8 cellular contexts compared by ENCODE assay signal in genomic region chr14:91892918-91893527, GRCh38. TPM values are rescaled to one million over a fixed set of nuclear protein-coding genes. Genes with fewer than 3 reads are reported as not detected.
A peak's percentile ranks its signal among the peaks of the same experiment; 100 is the strongest.
DNase-seq lines count a peak whose midpoint lies in the region; ATAC-seq and TF ChIP-seq lines count a peak whose summit lies in the region.

No MANE protein-coding gene starts in this region.

- peak; percentile 47 for ATAC-seq in stimulated activated naive CD8-positive, alpha-beta T cell treated with anti-CD3 and anti-CD28 coated beads, Interleukin-15, amount 100 ng/mL, for 72 hours
- no peak for ATAC-seq in GM18519 (IDR thresholded peaks at IDR 0.05; ENCODE audit: low FRiP score, unreplicated experiment)
- ATAC-seq in GM21717 (IDR thresholded peaks at IDR 0.05; ENCODE audit: unreplicated experiment): no peak

- no peak overlapping the region for H3K4me3 ChIP-seq in AG04450 (ENCODE audit: low read depth, low read length)
- H3K4me3 ChIP-seq in SJCRH30: no peak overlapping the region
- no peak overlapping the region for H3K4me3 ChIP-seq in fibroblast of lung (replicated peaks in 1 of 4; ENCODE audit: control extremely low read depth in 1 of 4, insufficient read depth in 1 of 4, low read depth in 3 of 4, low read length in 4 of 4)

- H3K4me1 Mint-ChIP-seq in stimulated activated naive CD8-positive, alpha-beta T cell treated with anti-CD3 and anti-CD28 coated beads, Interleukin-15, amount 100 ng/mL, for 72 hours: peaks cover 56% of the 10 kb centered on the region

- DNase-seq in AG04450 (ENCODE audit: low read depth, low spot score) (no peak), SJCRH30 (peak in 1 of 2 experiments; percentile 42), fibroblast of lung (ENCODE audit: low read depth in 2 of 2) (no peak)
- DNase-seq in stimulated activated naive CD8-positive, alpha-beta T cell treated with anti-CD3 and anti-CD28 coated beads, Interleukin-15, amount 100 ng/mL, for 72 hours: peak in 1 of 2 donors; percentile 19
- no peak for DNase-seq in stimulated activated CD4-positive, alpha-beta T cell treated with anti-CD3 and anti-CD28 coated beads, Interleukin-12 subunit alpha, Interleukin-12 subunit beta, amount 100 ng/mL, for 4 hours

- H3K27ac ChIP-seq in AG04450 (ENCODE audit: low read depth, low read length) (no peak overlapping the region), SJCRH30 (peak overlapping the region; percentile 71), fibroblast of lung (ENCODE audit: insufficient read depth, low read length) (no peak overlapping the region)

- no peaks in the 10 kb centered on the region for H3K27me3 Mint-ChIP-seq in stimulated activated naive CD8-positive, alpha-beta T cell treated with anti-CD3 and anti-CD28 coated beads, Interleukin-15, amount 100 ng/mL, for 72 hours

- H3K36me3 ChIP-seq in SJCRH30 (no peaks in the 10 kb centered on the region), fibroblast of lung (ENCODE audit: control insufficient read depth, insufficient read depth, low read length) (peaks cover 2% of the 10 kb centered on the region)

- peak overlapping the region; percentile 40 to 78 for H3K27ac Mint-ChIP-seq in stimulated activated naive CD8-positive, alpha-beta T cell treated with anti-CD3 and anti-CD28 coated beads, Interleukin-15, amount 100 ng/mL, for 72 hours

- no peak overlapping the region for H3K9ac ChIP-seq in fibroblast of lung (ENCODE audit: insufficient read depth, low read length)

- CTCF ChIA-PET in AG04450 (lab: Charles Lee): interaction anchor here (0.6 to 1.9 kb wide), 5 partner anchors 8 to 104 kb away, joined by 3 to 7 read pairs (median 3); no protein-coding TSS in a partner anchor

- peak; percentile 50 for TF ChIP-seq CTCF in AG04450 (IDR thresholded peaks at IDR 0.05; ENCODE audit: low read depth, low read length)
- TF ChIP-seq CTCF in GM12872 (IDR thresholded peaks at IDR 0.05; ENCODE audit: insufficient read depth, low read depth, low read length): peak; percentile 76
- TF ChIP-seq CTCF in fibroblast of lung (conservative IDR thresholded peaks at IDR 0.05 in 1 of 2, IDR thresholded peaks at IDR 0.05 in 1 of 2; ENCODE audit: low read depth in 1 of 2, low read length in 2 of 2): peak; percentile 18 to 57

- H3K27me3 ChIP-seq in AG04450 (ENCODE audit: control insufficient read depth, insufficient read depth, low read length): no peaks in the 10 kb centered on the region
- H3K27me3 ChIP-seq in SJCRH30: no peaks in the 10 kb centered on the region
- H3K27me3 ChIP-seq in fibroblast of lung (ENCODE audit: control insufficient read depth, insufficient read depth, low read length): no peaks in the 10 kb centered on the region

- no peaks in the 10 kb centered on the region for H3K9me3 Mint-ChIP-seq in stimulated activated naive CD8-positive, alpha-beta T cell treated with anti-CD3 and anti-CD28 coated beads, Interleukin-15, amount 100 ng/mL, for 72 hours

- H3K79me2 ChIP-seq in fibroblast of lung (ENCODE audit: control insufficient read depth, insufficient read depth, low read length): no peaks in the 10 kb centered on the region

- H3K4me2 ChIP-seq in fibroblast of lung (ENCODE audit: extremely low read depth, insufficient read depth, low read length): no peak overlapping the region

- H3K9me3 ChIP-seq in AG04450 (ENCODE audit: control insufficient read depth, insufficient read depth, low read length) (no peaks in the 10 kb centered on the region), SJCRH30 (replicated peaks) (no peaks in the 10 kb centered on the region), fibroblast of lung (ENCODE audit: control insufficient read depth, insufficient read depth, low read depth, low read length) (no peaks in the 10 kb centered on the region)

- peaks cover 52% of the 10 kb centered on the region for H3K4me1 ChIP-seq in SJCRH30
- no peaks in the 10 kb centered on the region for H3K4me1 ChIP-seq in fibroblast of lung (ENCODE audit: control insufficient read depth, extremely low read depth, insufficient read depth, low read length)

- H3K4me3 Mint-ChIP-seq in stimulated activated naive CD8-positive, alpha-beta T cell treated with anti-CD3 and anti-CD28 coated beads, Interleukin-15, amount 100 ng/mL, for 72 hours: peak overlapping the region in 1 of 2 donors; percentile 8

- POLR2A ChIA-PET in AG04450 (lab: Yijun Ruan, JAX): no interaction called here

- H4K20me1 ChIP-seq in fibroblast of lung (ENCODE audit: control insufficient read depth, extremely low read depth, insufficient read depth, low read length): no peaks in the 10 kb centered on the region

- no peak overlapping the region for H2AFZ ChIP-seq in fibroblast of lung (ENCODE audit: low read length)

RNA-seq across cellular contexts. Expression of gene TC2N, which starts 25.7 kb away (rescaled TPM):
- polyA plus RNA-seq in AG04450 (2011; rRNA removed) (0.10 and 0.14 TPM in 2 replicates), fibroblast of lung (0.09 and 0.19 TPM in 2 replicates)
- 1.1 TPM in 1 of 2 replicates, not detected in the other for polyA minus RNA-seq in AG04450 (2011; rRNA and poly(A)+ RNA removed)
- total RNA-seq in SJCRH30 (2014; rRNA removed; shearing (Covaris generic)): 0.26 and 0.41 TPM in 2 replicates
- 0.26 and 0.83 TPM in 2 replicates for total RNA-seq in fibroblast of lung
- polyA plus RNA-seq in fibroblast of lung (2012): 0.14 and 0.20 TPM in 2 replicates
- 2.2 TPM in 1 of 2 replicates, not detected in the other for polyA minus RNA-seq in fibroblast of lung (ENCODE audit: low replicate concordance)

RNA-seq across cellular contexts. Expression of gene FBLN5, which starts 54.5 kb away (rescaled TPM):
- polyA plus RNA-seq in AG04450 (2011; rRNA removed) (116 and 176 TPM in 2 replicates), fibroblast of lung (47.5 and 50.4 TPM in 2 replicates)
- 53.3 and 54.4 TPM in 2 replicates for polyA minus RNA-seq in AG04450 (2011; rRNA and poly(A)+ RNA removed)
- total RNA-seq in SJCRH30 (2014; rRNA removed; shearing (Covaris generic)): 27.8 and 29.6 TPM in 2 replicates
- 13.4 and 33.4 TPM in 2 replicates for total RNA-seq in fibroblast of lung
- polyA plus RNA-seq in fibroblast of lung (2012): 188 and 196 TPM in 2 replicates
- polyA minus RNA-seq in fibroblast of lung (ENCODE audit: low replicate concordance): 198 and 257 TPM in 2 replicates
